18 cellular contexts compared by ENCODE assay signal in the genomic region with DNA sequence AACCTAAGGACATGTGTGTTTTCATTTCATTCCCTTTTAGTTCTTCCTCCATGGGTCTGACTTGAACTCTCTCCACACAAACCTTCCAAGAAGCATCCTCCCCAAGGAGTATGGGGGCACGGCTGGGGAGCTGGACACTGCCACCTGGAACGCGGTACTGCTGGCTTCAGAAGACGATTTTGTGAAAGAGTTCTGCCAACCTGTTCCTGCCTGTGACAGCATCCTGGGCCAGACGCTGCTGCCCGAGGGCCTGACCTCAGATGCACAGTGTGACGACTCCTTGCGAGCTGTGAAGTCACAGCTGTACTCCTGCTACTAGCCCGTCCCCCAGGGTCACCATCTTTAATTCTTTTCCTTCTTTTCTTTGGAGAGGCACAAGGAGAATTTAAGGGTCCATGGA. TPM values are rescaled to one million over a fixed set of nuclear protein-coding genes. Genes with fewer than 3 reads are reported as not detected.
DNase-seq lines count a peak whose midpoint lies in the region; ATAC-seq and TF ChIP-seq lines count a peak whose summit lies in the region.
"Had no signal": no experiment of that assay in that cellular context is flagged by ENCODE, and none has a peak within 500 bp of the region (broad histone marks: within the 10 kb centered on the region; RNA-seq: fewer than 3 reads in every experiment).

No MANE protein-coding gene starts in this region.

- H3K4me1 Mint-ChIP-seq in stimulated activated naive CD8-positive, alpha-beta T cell treated with anti-CD3 and anti-CD28 coated beads, Interleukin-15, Interleukin-2, amounts not matched to agents 100 ng/mL and 50 ng/mL, for 24 hours (ENCODE audit: low read depth), result peaks cover 32% of the 10 kb centered on the region
- H3K4me1 Mint-ChIP-seq in endodermal cell, result peaks cover 19% of the 10 kb centered on the region

- peaks cover 96% of the 10 kb centered on the region for H3K36me3 ChIP-seq in RWPE2 (ENCODE audit: low read depth)
- H3K36me3 ChIP-seq in endodermal cell (ENCODE audit: control insufficient read depth, insufficient read depth, low read length), result peaks cover 88% of the 10 kb centered on the region
- peaks cover 0 to 45% of the 10 kb centered on the region in 2 donors for H3K36me3 ChIP-seq in vagina

- H3K4me3 Mint-ChIP-seq in stimulated activated naive CD8-positive, alpha-beta T cell treated with anti-CD3 and anti-CD28 coated beads, Interleukin-15, Interleukin-2, amounts not matched to agents 100 ng/mL and 50 ng/mL, for 24 hours, result no peak overlapping the region
- H3K4me3 Mint-ChIP-seq in endodermal cell, result no peak overlapping the region

- H3K36me3 Mint-ChIP-seq in stimulated activated naive CD8-positive, alpha-beta T cell treated with anti-CD3 and anti-CD28 coated beads, Interleukin-15, Interleukin-2, amounts not matched to agents 100 ng/mL and 50 ng/mL, for 24 hours (ENCODE audit: low read depth), result peaks cover 52% of the 10 kb centered on the region
- H3K36me3 Mint-ChIP-seq in endodermal cell (ENCODE audit: low read depth), result peaks cover 62% of the 10 kb centered on the region

- no peak for DNase-seq in stimulated activated naive CD8-positive, alpha-beta T cell treated with anti-CD3 and anti-CD28 coated beads, Interleukin-15, Interleukin-2, amounts not matched to agents 100 U/mL and 50 U/mL, for 24 hours
- DNase-seq in RWPE2 (ENCODE audit: low spot score) (peak; percentile 66), endodermal cell (peak; percentile 26), vagina (ENCODE audit: extremely low spot score in 2 of 2) (no peak), ACHN (no peak)
- DNase-seq: CD4-positive, alpha-beta memory T cell; DND-41; GDM1; IMR-90; Kasumi-1; NCI-H187; NCI-H345; NCI-H526 treated with DMSO at 0.1 percent for 48 hours; SHP77; SK-N-SH had no signal

- WGBS in endodermal cell (ENCODE audit: insufficient coverage in 1 of 2, insufficient read length in 1 of 2), 2 experiments, result 95% methylated on average over 7 to 9 of the region's 9 CpGs

- H3K27me3 Mint-ChIP-seq in stimulated activated naive CD8-positive, alpha-beta T cell treated with anti-CD3 and anti-CD28 coated beads, Interleukin-15, Interleukin-2, amounts not matched to agents 100 ng/mL and 50 ng/mL, for 24 hours, result no peaks in the 10 kb centered on the region
- H3K27me3 Mint-ChIP-seq in endodermal cell (ENCODE audit: insufficient read depth), result no peaks in the 10 kb centered on the region
- H3K27me3 Mint-ChIP-seq: CD4-positive, alpha-beta memory T cell had no signal

- H3K27ac Mint-ChIP-seq in stimulated activated naive CD8-positive, alpha-beta T cell treated with anti-CD3 and anti-CD28 coated beads, Interleukin-15, Interleukin-2, amounts not matched to agents 100 ng/mL and 50 ng/mL, for 24 hours, result peak overlapping the region; percentile 23
- H3K27ac Mint-ChIP-seq in endodermal cell, result no peak overlapping the region

- H3K4me3 ChIP-seq in RWPE2 (ENCODE audit: severe bottlenecking), result no peak overlapping the region
- H3K4me3 ChIP-seq in endodermal cell (ENCODE audit: low read length), result no peak overlapping the region
- no peak overlapping the region for H3K4me3 ChIP-seq in vagina

- ATAC-seq in stimulated activated naive CD8-positive, alpha-beta T cell treated with anti-CD3 and anti-CD28 coated beads, Interleukin-15, Interleukin-2, amounts not matched to agents 100 U/mL and 50 U/mL, for 24 hours, result no peak
- ATAC-seq in RWPE2 (ENCODE audit: low read depth) (no peak), GM19463 (IDR thresholded peaks at IDR 0.05; ENCODE audit: unreplicated experiment) (no peak), HG03139 (IDR thresholded peaks at IDR 0.05; ENCODE audit: unreplicated experiment) (no peak)

- in situ Hi-C loops in ACHN (cut with HindIII; ENCODE audit: low pct_ligation_motif_present, low pct_unique_long_range_greater_than_20kb, low sequenced_read_pairs), result no loop called here

- no peaks in the 10 kb centered on the region for H3K27me3 ChIP-seq in RWPE2 (ENCODE audit: insufficient read depth, poor library complexity, severe bottlenecking)
- H3K27me3 ChIP-seq in endodermal cell (ENCODE audit: control insufficient read depth, insufficient read depth, low read length, poor library complexity, severe bottlenecking), result no peaks in the 10 kb centered on the region
- no peaks in the 10 kb centered on the region for H3K27me3 ChIP-seq in vagina

- intact Hi-C loops in vagina (cut with DNase I), result no loop called here

- H3K9me3 ChIP-seq in RWPE2 (ENCODE audit: severe bottlenecking), result no peaks in the 10 kb centered on the region
- H3K9me3 ChIP-seq in endodermal cell (ENCODE audit: control insufficient read depth, low read length), result no peaks in the 10 kb centered on the region
- no peaks in the 10 kb centered on the region for H3K9me3 ChIP-seq in vagina
- H3K9me3 ChIP-seq: SK-N-SH had no signal

- no peak overlapping the region for H3K27ac ChIP-seq in RWPE2 (ENCODE audit: poor library complexity, severe bottlenecking)
- H3K27ac ChIP-seq in endodermal cell (ENCODE audit: low read depth, low read length), result no peak overlapping the region
- H3K27ac ChIP-seq in vagina, result peak overlapping the region; percentile 88

- no peaks in the 10 kb centered on the region for H3K9me3 Mint-ChIP-seq in stimulated activated naive CD8-positive, alpha-beta T cell treated with anti-CD3 and anti-CD28 coated beads, Interleukin-15, Interleukin-2, amounts not matched to agents 100 ng/mL and 50 ng/mL, for 24 hours
- no peaks in the 10 kb centered on the region for H3K9me3 Mint-ChIP-seq in endodermal cell
- H3K9me3 Mint-ChIP-seq: CD4-positive, alpha-beta memory T cell had no signal

- TF ChIP-seq CTCF in RWPE2 (IDR thresholded peaks at IDR 0.05; ENCODE audit: poor library complexity, severe bottlenecking), result no peak
- TF ChIP-seq CTCF in endodermal cell (conservative IDR thresholded peaks at IDR 0.05), result no peak
- TF ChIP-seq CTCF in vagina (IDR thresholded peaks at IDR 0.05), result no peak

- TF ChIP-seq POLR2A in vagina (IDR thresholded peaks at IDR 0.05), result no peak

- no peak overlapping the region for H3K9ac ChIP-seq in endodermal cell (ENCODE audit: extremely low read depth, low read length, poor library complexity, severe bottlenecking)
- H3K9ac ChIP-seq: SK-N-SH had no signal

- peaks cover 4% of the 10 kb centered on the region for H3K4me1 ChIP-seq in RWPE2 (ENCODE audit: insufficient read depth, poor library complexity, severe bottlenecking)
- peaks cover 14% of the 10 kb centered on the region for H3K4me1 ChIP-seq in endodermal cell (ENCODE audit: control insufficient read depth, insufficient read depth, low read length)
- peaks cover 49% of the 10 kb centered on the region for H3K4me1 ChIP-seq in vagina

RNA-seq across cellular contexts. Expression of gene TTPAL, which starts 13.5 kb away (rescaled TPM):
- total RNA-seq in endodermal cell (10 to 100 TPM; 18.3 to 19.4 TPM), vagina (16.0 TPM)
- polyA plus RNA-seq in endodermal cell (2013, experiment 1 of 2), result 8.7 TPM
- 7.1 TPM for polyA plus RNA-seq in endodermal cell (2013, experiment 2 of 2)

RNA-seq across cellular contexts. Expression of gene SERINC3, which starts 32.6 kb away (rescaled TPM):
- total RNA-seq in endodermal cell (10 to 100 TPM; 75.6 to 91.3 TPM), vagina (77.3 TPM)
- 60.3 TPM for polyA plus RNA-seq in endodermal cell (2013, experiment 1 of 2)
- 61.1 TPM for polyA plus RNA-seq in endodermal cell (2013, experiment 2 of 2)

Comparison
In these comparisons a context has a peak if more than half of its experiments do, and no peak if none do; other contexts are left out.
1. DNase-seq: peak in RWPE2 (single experiment) and endodermal cell (single experiment); none in stimulated activated naive CD8-positive, alpha-beta T cell treated with anti-CD3 and anti-CD28 coated beads, Interleukin-15, Interleukin-2, amounts not matched to agents 100 U/mL and 50 U/mL, for 24 hours (single experiment), vagina (0 of 2) and ACHN (single experiment).